ENCODE assay signal across 26 cellular contexts in the genomic region with DNA sequence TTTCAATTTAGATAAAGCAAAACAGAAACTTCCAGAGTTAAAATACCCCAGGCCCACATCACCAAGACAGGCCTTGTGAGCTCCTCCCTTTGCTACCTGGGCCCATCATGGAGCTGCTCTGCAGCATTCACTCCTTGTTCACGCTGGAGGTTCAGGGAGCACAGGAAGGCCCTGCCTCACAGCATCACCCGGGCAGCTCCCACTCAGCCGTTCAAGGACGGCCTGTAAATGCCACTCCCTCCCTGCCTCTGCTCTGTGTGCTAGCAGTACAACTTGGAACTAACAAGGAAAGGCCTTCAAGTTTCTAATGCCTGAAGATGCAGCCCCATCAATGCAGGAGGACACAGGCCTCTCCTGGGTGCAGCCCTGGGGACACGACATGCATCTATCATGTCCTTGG.
"Had no signal": no experiment of that assay in that cellular context is flagged by ENCODE, and none has a peak within 500 bp of the region (broad histone marks: within the 10 kb centered on the region; RNA-seq: fewer than 3 reads in every experiment).

No MANE protein-coding gene starts in this region.

- H3K9me3 ChIP-seq: body of pancreas, gastrocnemius medialis, psoas muscle, stomach had no signal

- H3K27ac ChIP-seq: body of pancreas, parathyroid adenoma, psoas muscle, stomach, WERI-Rb-1 had no signal

- DNase-seq: activated CD4-positive, alpha-beta memory T cell treated with anti-CD3 and anti-CD28 coated beads, Interleukin-2, amount 10 ng/mL, durations not matched to agents 7 days and 5 days; activated CD4-positive, alpha-beta T cell treated with anti-CD3 and anti-CD28 coated beads, Interleukin-2, amount 10 ng/mL, durations not matched to agents 7 days and 5 days; activated naive CD4-positive, alpha-beta T cell; activated T-cell treated with anti-CD3 and anti-CD28 coated beads, Interleukin-2, amount 50 U/mL, for 48 hours; anterior cingulate cortex; body of pancreas; cortex of kidney; effector memory CD8-positive, alpha-beta T cell; erythroblast; gastrocnemius medialis; glutamatergic neuron; islet precursor cell; midbrain; naive thymus-derived CD4-positive, alpha-beta T cell; psoas muscle; stimulated activated CD4-positive, alpha-beta T cell treated with anti-CD3 and anti-CD28 coated beads, Interleukin-15, amount 100 ng/mL, for 24 hours; stimulated activated CD4-positive, alpha-beta T cell treated with anti-CD3 and anti-CD28 coated beads, Interleukin-2, amount 100 ng/mL, for 24 hours; stimulated activated naive B cell treated with anti-CD40 and anti-IgM and Interleukin-4, amounts not matched to agents 10 μg/mL and 1 μg/mL and 100 μg/mL, for 72 hours; stomach; T-helper 9 cell; trophoblast cell; WERI-Rb-1 had no signal

- H3K27me3 Mint-ChIP-seq: activated CD4-positive, alpha-beta memory T cell treated with anti-CD3 and anti-CD28 coated beads, Interleukin-2, amount 10 ng/mL, durations not matched to agents 7 days and 5 days; activated CD4-positive, alpha-beta T cell treated with anti-CD3 and anti-CD28 coated beads, Interleukin-2, amount 10 ng/mL, durations not matched to agents 7 days and 5 days; effector memory CD8-positive, alpha-beta T cell; naive thymus-derived CD4-positive, alpha-beta T cell; stimulated activated naive B cell treated with anti-CD40 and anti-IgM and Interleukin-4, amounts not matched to agents 10 μg/mL and 1 μg/mL and 100 μg/mL, for 72 hours had no signal

- H3K4me3 Mint-ChIP-seq: activated CD4-positive, alpha-beta memory T cell treated with anti-CD3 and anti-CD28 coated beads, Interleukin-2, amount 10 ng/mL, durations not matched to agents 7 days and 5 days; activated CD4-positive, alpha-beta T cell treated with anti-CD3 and anti-CD28 coated beads, Interleukin-2, amount 10 ng/mL, durations not matched to agents 7 days and 5 days; effector memory CD8-positive, alpha-beta T cell; naive thymus-derived CD4-positive, alpha-beta T cell; neural crest cell; stimulated activated naive B cell treated with anti-CD40 and anti-IgM and Interleukin-4, amounts not matched to agents 10 μg/mL and 1 μg/mL and 100 μg/mL, for 72 hours had no signal

- H3K4me3 ChIP-seq: body of pancreas, gastrocnemius medialis, psoas muscle, smooth muscle cell, stomach had no signal

- H3K27ac Mint-ChIP-seq: activated CD4-positive, alpha-beta memory T cell treated with anti-CD3 and anti-CD28 coated beads, Interleukin-2, amount 10 ng/mL, durations not matched to agents 7 days and 5 days; activated CD4-positive, alpha-beta T cell treated with anti-CD3 and anti-CD28 coated beads, Interleukin-2, amount 10 ng/mL, durations not matched to agents 7 days and 5 days; stimulated activated naive B cell treated with anti-CD40 and anti-IgM and Interleukin-4, amounts not matched to agents 10 μg/mL and 1 μg/mL and 100 μg/mL, for 72 hours had no signal

- H3K9me3 Mint-ChIP-seq: activated CD4-positive, alpha-beta memory T cell treated with anti-CD3 and anti-CD28 coated beads, Interleukin-2, amount 10 ng/mL, durations not matched to agents 7 days and 5 days; activated CD4-positive, alpha-beta T cell treated with anti-CD3 and anti-CD28 coated beads, Interleukin-2, amount 10 ng/mL, durations not matched to agents 7 days and 5 days; effector memory CD8-positive, alpha-beta T cell; naive thymus-derived CD4-positive, alpha-beta T cell; neural crest cell; stimulated activated naive B cell treated with anti-CD40 and anti-IgM and Interleukin-4, amounts not matched to agents 10 μg/mL and 1 μg/mL and 100 μg/mL, for 72 hours had no signal

- ATAC-seq: activated CD4-positive, CD25-positive, alpha-beta regulatory T cell treated with anti-CD3 and anti-CD28 coated beads, Interleukin-2, amount 50 U/mL, for 24 hours; body of pancreas; effector memory CD8-positive, alpha-beta T cell; gastrocnemius medialis; naive thymus-derived CD4-positive, alpha-beta T cell; psoas muscle; stimulated activated naive B cell treated with anti-CD40 and anti-IgM and Interleukin-4, amounts not matched to agents 10 μg/mL and 1 μg/mL and 100 μg/mL, for 72 hours had no signal

- H3K4me1 ChIP-seq: body of pancreas, parathyroid adenoma, stomach had no signal

- H3K27me3 ChIP-seq: body of pancreas, gastrocnemius medialis, stomach had no signal
